In the genomic region with DNA sequence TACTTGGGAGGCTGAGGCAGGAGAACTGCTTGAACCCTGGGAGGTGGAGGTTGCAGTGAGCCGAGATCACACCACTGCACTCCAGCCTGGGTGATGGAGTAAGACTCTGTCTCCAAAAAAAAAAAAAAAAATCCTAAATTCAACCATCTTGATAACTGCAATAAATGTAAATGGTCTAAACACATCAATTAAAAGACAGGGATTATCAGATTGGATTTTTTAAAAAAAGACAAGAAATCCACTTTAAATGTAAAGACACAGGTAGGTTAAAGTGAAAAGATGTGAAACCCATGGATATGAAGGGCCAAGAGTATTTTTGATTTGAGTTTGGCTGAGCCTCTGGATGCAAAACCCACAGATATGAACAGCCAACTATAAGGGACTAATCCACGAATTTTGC, we compare ENCODE assay signal across 27 cellular contexts.
"Had no signal": no experiment of that assay in that cellular context is flagged by ENCODE, and none has a peak within 500 bp of the region (broad histone marks: within the 10 kb centered on the region; RNA-seq: fewer than 3 reads in every experiment).

No MANE protein-coding gene starts in this region.

- ATAC-seq: activated CD8-positive, alpha-beta memory T cell treated with anti-CD3 and anti-CD28 coated beads, Interleukin-2, amount 10 ng/mL, durations not matched to agents 7 days and 5 days; SK-N-SH treated with all-trans-retinoic acid at 6 μM for 48 hours had no signal

- H3K27ac ChIP-seq: brain microvascular endothelial cell, SJSA1 had no signal

- H3K4me3 Mint-ChIP-seq: activated B cell treated with CpG ODN at 0.5 μM for 24 hours; activated CD4-positive, alpha-beta T cell treated with anti-CD3 and anti-CD28 coated beads, Interleukin-2, amount 10 ng/mL, durations not matched to agents 24 days and 14 days; activated CD8-positive, alpha-beta memory T cell treated with anti-CD3 and anti-CD28 coated beads, Interleukin-2, amount 10 ng/mL, durations not matched to agents 7 days and 5 days; activated naive CD8-positive, alpha-beta T cell; activated T-cell treated with anti-CD3 and anti-CD28 coated beads, Interleukin-2, amount 50 U/mL, for 24 hours; activated T-helper 1 cell treated with anti-CD3 and anti-CD28 coated beads, Interleukin-12 subunit alpha, Interleukin-12 subunit beta, Interleukin-2, Interleukin-4 antibody, amounts not matched to agents 30 ng/mL and 10 ng/mL and 1 ng/mL, durations not matched to agents 14 hours and 24 hours and 36 hours; T-helper 1 cell treated with Interleukin-12 subunit alpha and Interleukin-12 subunit beta and Interleukin-4 antibody, amounts not matched to agents 30 μg/mL and 1 μg/mL, for 36 hours had no signal

- H3K4me3 ChIP-seq: SJSA1 had no signal

- H3K27ac Mint-ChIP-seq: activated B cell treated with CpG ODN at 0.5 μM for 24 hours; activated CD4-positive, alpha-beta T cell treated with anti-CD3 and anti-CD28 coated beads, Interleukin-2, amount 10 ng/mL, durations not matched to agents 24 days and 14 days; activated CD8-positive, alpha-beta memory T cell treated with anti-CD3 and anti-CD28 coated beads, Interleukin-2, amount 10 ng/mL, durations not matched to agents 7 days and 5 days; activated T-cell treated with anti-CD3 and anti-CD28 coated beads, Interleukin-2, amount 50 U/mL, for 24 hours; activated T-helper 1 cell treated with anti-CD3 and anti-CD28 coated beads, Interleukin-12 subunit alpha, Interleukin-12 subunit beta, Interleukin-2, Interleukin-4 antibody, amounts not matched to agents 30 ng/mL and 10 ng/mL and 1 ng/mL, durations not matched to agents 14 hours and 24 hours and 36 hours; T-helper 1 cell treated with Interleukin-12 subunit alpha and Interleukin-12 subunit beta and Interleukin-4 antibody, amounts not matched to agents 30 μg/mL and 1 μg/mL, for 36 hours had no signal

- DNase-seq: activated B cell treated with CpG ODN at 0.5 μM for 24 hours; activated CD4-positive, alpha-beta T cell treated with anti-CD3 and anti-CD28 coated beads for 1 hour; activated CD4-positive, alpha-beta T cell treated with anti-CD3 and anti-CD28 coated beads, Interleukin-2, amount 10 ng/mL, durations not matched to agents 24 days and 14 days; activated CD4-positive, alpha-beta T cell treated with anti-CD3 and anti-CD28 coated beads, Interleukin-2, amount 50 U/mL, for 48 hours; activated CD8-positive, alpha-beta memory T cell treated with anti-CD3 and anti-CD28 coated beads, Interleukin-2, amount 10 ng/mL, durations not matched to agents 7 days and 5 days; activated effector memory CD4-positive, alpha-beta T cell treated with anti-CD3 and anti-CD28 coated beads, Interleukin-2, amount 50 U/mL, for 16 hours; activated naive CD4-positive, alpha-beta T cell treated with Interleukin-2 at 50 U/mL for 16 hours; activated T-cell treated with anti-CD3 and anti-CD28 coated beads, Interleukin-2, amount 50 U/mL, for 24 hours; brain microvascular endothelial cell; cerebellar nuclear complex; MM.1S; NCI-H1105; NCI-H1436; NCI-H1694 treated with DMSO at 0.1 percent for 48 hours; NCI-H2081; NCI-H510A treated with DMSO at 0.1 percent for 48 hours; NCI-H69; NK-92 treated with Interleukin-12 subunit alpha and Interleukin-12 subunit beta, amount 100 ng/mL, for 24 hours; OCI-M1; SHP77; T-helper 9 cell had no signal

- H3K4me1 ChIP-seq: SJSA1 had no signal

- FAIRE-seq: RCC 7860 had no signal

- H3K27me3 Mint-ChIP-seq: activated B cell treated with CpG ODN at 0.5 μM for 24 hours; activated CD4-positive, alpha-beta T cell treated with anti-CD3 and anti-CD28 coated beads, Interleukin-2, amount 10 ng/mL, durations not matched to agents 24 days and 14 days; activated CD8-positive, alpha-beta memory T cell treated with anti-CD3 and anti-CD28 coated beads, Interleukin-2, amount 10 ng/mL, durations not matched to agents 7 days and 5 days; activated naive CD8-positive, alpha-beta T cell; activated T-cell treated with anti-CD3 and anti-CD28 coated beads, Interleukin-2, amount 50 U/mL, for 24 hours had no signal

- H3K27me3 ChIP-seq: brain microvascular endothelial cell, SJSA1 had no signal

- H3K4me1 Mint-ChIP-seq: activated B cell treated with CpG ODN at 0.5 μM for 24 hours; activated CD4-positive, alpha-beta T cell treated with anti-CD3 and anti-CD28 coated beads, Interleukin-2, amount 10 ng/mL, durations not matched to agents 24 days and 14 days; activated CD8-positive, alpha-beta memory T cell treated with anti-CD3 and anti-CD28 coated beads, Interleukin-2, amount 10 ng/mL, durations not matched to agents 7 days and 5 days had no signal
